8 cellular contexts compared by ENCODE assay signal in the genomic region with DNA sequence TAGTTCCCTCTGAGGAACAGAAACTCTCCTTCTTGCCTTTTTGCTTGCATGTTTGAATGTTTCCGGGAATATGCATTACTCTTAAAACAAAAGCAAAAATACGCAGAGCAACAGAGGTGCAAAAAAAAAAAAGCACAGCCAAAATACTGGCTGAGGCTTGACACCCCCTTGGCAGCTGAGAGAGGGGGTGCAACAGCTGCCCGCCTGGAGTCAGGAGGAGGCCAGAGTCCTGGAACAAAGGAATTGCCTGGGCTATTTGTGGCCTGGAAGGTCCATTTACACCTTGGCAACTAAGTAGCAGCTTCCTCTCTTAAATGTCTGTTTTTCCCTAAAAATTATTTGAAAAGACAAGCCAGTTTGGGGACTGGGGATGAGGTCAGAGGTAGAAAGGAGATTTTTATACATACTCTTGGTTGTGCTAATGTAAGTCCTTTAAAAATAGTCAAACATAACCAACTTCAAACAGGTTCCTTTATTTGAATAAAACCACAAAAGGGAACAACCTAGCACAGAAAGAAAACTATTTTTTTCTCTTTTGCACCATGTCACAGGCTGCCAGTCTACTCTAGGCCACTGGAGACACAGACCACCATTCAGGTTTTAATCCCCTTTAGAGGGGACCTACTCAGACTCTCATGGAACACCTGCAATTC. TPM values are rescaled to one million over a fixed set of nuclear protein-coding genes. Genes with fewer than 3 reads are reported as not detected.
A peak's percentile ranks its signal among the peaks of the same experiment; 100 is the strongest.
DNase-seq lines count a peak whose midpoint lies in the region; ATAC-seq and TF ChIP-seq lines count a peak whose summit lies in the region.

No MANE protein-coding gene starts in this region.

- H3K9ac ChIP-seq in PC-3 (ENCODE audit: low read length) = no peak overlapping the region

- CTCF ChIA-PET in WTC11 (lab: Charles Lee) = interaction anchor here (1.1 to 9.6 kb wide), 5 partner anchors 9 to 106 kb away, joined by 3 to 131 read pairs (median 4); no protein-coding TSS in a partner anchor
- CTCF ChIA-PET in PC-3 (lab: Charles Lee) = no interaction called here

- POLR2A ChIA-PET in WTC11 (lab: Charles Lee) = interaction anchor here (1.0 kb wide), 1 partner anchor 8 kb away, joined by 4 read pairs; no protein-coding TSS in a partner anchor
- POLR2A ChIA-PET in PC-3 (lab: Charles Lee; ENCODE audit: unreplicated experiment) = no interaction called here

- H3K9me2 ChIP-seq in PC-3 (replicated peaks; ENCODE audit: low read length) = no peaks in the 10 kb centered on the region

- H3K9me3 ChIP-seq in PC-3 (ENCODE audit: low read length) (no peaks in the 10 kb centered on the region), breast epithelium (no peaks in the 10 kb centered on the region)
- no peaks in the 10 kb centered on the region for H3K9me3 ChIP-seq in effector memory CD4-positive, alpha-beta T cell (ENCODE audit: control insufficient read depth, low read length)

- no peak overlapping the region for H2AFZ ChIP-seq in PC-3 (ENCODE audit: low read length)

- H3K4me1 ChIP-seq in PC-3 (ENCODE audit: insufficient read depth, low read length) (no peaks in the 10 kb centered on the region), breast epithelium (peaks cover 0 to 9% of the 10 kb centered on the region in 2 donors)
- peaks cover 52% of the 10 kb centered on the region for H3K4me1 ChIP-seq in effector memory CD4-positive, alpha-beta T cell (ENCODE audit: control insufficient read depth, insufficient read depth, low read length, poor library complexity, severe bottlenecking)

- no peak overlapping the region for H3K4me3 Mint-ChIP-seq in WTC11

- intact Hi-C loops in PC-3 (cut with micrococcal nuclease) (no loop called here), breast epithelium (cut with DNase I; ENCODE audit: low total_unique reads) (no loop called here)

- no peak overlapping the region for H3K4me3 ChIP-seq in PC-3 (ENCODE audit: low read length)
- H3K4me3 ChIP-seq in breast epithelium = no peak overlapping the region
- no peak overlapping the region for H3K4me3 ChIP-seq in effector memory CD4-positive, alpha-beta T cell (ENCODE audit: insufficient read depth, low read depth, low read length, poor library complexity, severe bottlenecking)

- no peak for TF ChIP-seq POLR2A in breast epithelium (IDR thresholded peaks at IDR 0.05)

- BruUV-seq in PC-3 (replicated peaks; lab: Mats Ljungman, UMichigan) = no TSS peak

- no peaks in the 10 kb centered on the region for H3K36me3 ChIP-seq in PC-3 (ENCODE audit: low read depth, low read length)
- no peaks in the 10 kb centered on the region for H3K36me3 ChIP-seq in breast epithelium
- H3K36me3 ChIP-seq in effector memory CD4-positive, alpha-beta T cell (ENCODE audit: control insufficient read depth, insufficient read depth, low read length) = no peaks in the 10 kb centered on the region

- H3K36me3 Mint-ChIP-seq in WTC11 = no peaks in the 10 kb centered on the region

- no peaks in the 10 kb centered on the region for H3K9me3 Mint-ChIP-seq in WTC11

- H3K27me3 Mint-ChIP-seq in WTC11 (ENCODE audit: low read depth) = no peaks in the 10 kb centered on the region

- peak overlapping the region; percentile 70 for H3K27ac Mint-ChIP-seq in WTC11

- no peaks in the 10 kb centered on the region for H3K27me3 ChIP-seq in PC-3 (ENCODE audit: low read length)
- H3K27me3 ChIP-seq in breast epithelium = no peaks in the 10 kb centered on the region
- no peaks in the 10 kb centered on the region for H3K27me3 ChIP-seq in effector memory CD4-positive, alpha-beta T cell (replicated peaks; ENCODE audit: control insufficient read depth, insufficient read depth, low read length, poor library complexity, severe bottlenecking)

- no peaks in the 10 kb centered on the region for H3F3A ChIP-seq in PC-3 (ENCODE audit: low read length, unreplicated experiment)

- H3K27ac ChIP-seq in PC-3 (ENCODE audit: low read length) (no peak overlapping the region), breast epithelium (no peak overlapping the region)
- H3K27ac ChIP-seq in effector memory CD4-positive, alpha-beta T cell (ENCODE audit: insufficient read depth, low read length, poor library complexity, severe bottlenecking) = no peak overlapping the region

- peaks cover 89% of the 10 kb centered on the region for H3K4me1 Mint-ChIP-seq in WTC11

- H4K20me1 ChIP-seq in PC-3 (ENCODE audit: low read length) = peaks cover 94% of the 10 kb centered on the region

- DNase-seq in AML-193 (lab: John Stamatoyannopoulos, UW) (peak; percentile 53 to 69), WTC11 (ENCODE audit: low spot score) (no peak), PC-3 (no peak), retina (no peak), breast epithelium (ENCODE audit: low spot score in 2 of 2) (no peak)
- no peak for DNase-seq in effector memory CD4-positive, alpha-beta T cell

- no peak overlapping the region for H3K4me2 ChIP-seq in PC-3 (ENCODE audit: low read length)

- TF ChIP-seq CTCF in WTC11 (IDR thresholded peaks at IDR 0.05) = no peak
- TF ChIP-seq CTCF in PC-3 (conservative IDR thresholded peaks at IDR 0.05; ENCODE audit: low read depth, low read length) = no peak
- TF ChIP-seq CTCF in breast epithelium (IDR thresholded peaks at IDR 0.05) = no peak

- ATAC-seq in GM18909 (IDR thresholded peaks at IDR 0.05; ENCODE audit: poor library complexity, unreplicated experiment) (peak; percentile 66), HG03095 (IDR thresholded peaks at IDR 0.05; ENCODE audit: unreplicated experiment) (peak; percentile 71), WTC11 (no peak), PC-3 (no peak)

- H3K79me2 ChIP-seq in PC-3 (ENCODE audit: low read length) = peaks cover 100% of the 10 kb centered on the region

TF ChIP-seq in WTC11, 78 proteins besides CTCF, POLR2A, EP300 and RAD21:
- TF ChIP-seq, protein P1, sequence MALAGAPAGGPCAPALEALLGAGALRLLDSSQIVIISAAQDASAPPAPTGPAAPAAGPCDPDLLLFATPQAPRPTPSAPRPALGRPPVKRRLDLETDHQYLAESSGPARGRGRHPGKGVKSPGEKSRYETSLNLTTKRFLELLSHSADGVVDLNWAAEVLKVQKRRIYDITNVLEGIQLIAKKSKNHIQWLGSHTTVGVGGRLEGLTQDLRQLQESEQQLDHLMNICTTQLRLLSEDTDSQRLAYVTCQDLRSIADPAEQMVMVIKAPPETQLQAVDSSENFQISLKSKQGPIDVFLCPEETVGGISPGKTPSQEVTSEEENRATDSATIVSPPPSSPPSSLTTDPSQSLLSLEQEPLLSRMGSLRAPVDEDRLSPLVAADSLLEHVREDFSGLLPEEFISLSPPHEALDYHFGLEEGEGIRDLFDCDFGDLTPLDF (CRISPR knock-in tag; IDR thresholded peaks at IDR 0.05) = no peak
- TF ChIP-seq KAT7 (CRISPR knock-in tag; IDR thresholded peaks at IDR 0.05; ENCODE audit: borderline replicate concordance) (no peak), ZNF232 (CRISPR knock-in tag; IDR thresholded peaks at IDR 0.05) (no peak), PRRX2 (CRISPR knock-in tag; IDR thresholded peaks at IDR 0.05) (no peak), FOXK1 (CRISPR knock-in tag; IDR thresholded peaks at IDR 0.05) (no peak), TEAD1 (CRISPR knock-in tag; IDR thresholded peaks at IDR 0.05) (no peak)
- TF ChIP-seq, protein P2, sequence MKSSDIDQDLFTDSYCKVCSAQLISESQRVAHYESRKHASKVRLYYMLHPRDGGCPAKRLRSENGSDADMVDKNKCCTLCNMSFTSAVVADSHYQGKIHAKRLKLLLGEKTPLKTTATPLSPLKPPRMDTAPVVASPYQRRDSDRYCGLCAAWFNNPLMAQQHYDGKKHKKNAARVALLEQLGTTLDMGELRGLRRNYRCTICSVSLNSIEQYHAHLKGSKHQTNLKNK (CRISPR knock-in tag; IDR thresholded peaks at IDR 0.05) = no peak
- TF ChIP-seq, protein P3, sequence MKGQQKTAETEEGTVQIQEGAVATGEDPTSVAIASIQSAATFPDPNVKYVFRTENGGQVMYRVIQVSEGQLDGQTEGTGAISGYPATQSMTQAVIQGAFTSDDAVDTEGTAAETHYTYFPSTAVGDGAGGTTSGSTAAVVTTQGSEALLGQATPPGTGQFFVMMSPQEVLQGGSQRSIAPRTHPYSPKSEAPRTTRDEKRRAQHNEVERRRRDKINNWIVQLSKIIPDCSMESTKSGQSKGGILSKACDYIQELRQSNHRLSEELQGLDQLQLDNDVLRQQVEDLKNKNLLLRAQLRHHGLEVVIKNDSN (CRISPR knock-in tag; IDR thresholded peaks at IDR 0.05) = no peak
- TF ChIP-seq, protein P4, sequence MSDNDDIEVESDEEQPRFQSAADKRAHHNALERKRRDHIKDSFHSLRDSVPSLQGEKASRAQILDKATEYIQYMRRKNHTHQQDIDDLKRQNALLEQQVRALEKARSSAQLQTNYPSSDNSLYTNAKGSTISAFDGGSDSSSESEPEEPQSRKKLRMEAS (CRISPR knock-in tag; IDR thresholded peaks at IDR 0.05) = no peak
- TF ChIP-seq, protein P5, sequence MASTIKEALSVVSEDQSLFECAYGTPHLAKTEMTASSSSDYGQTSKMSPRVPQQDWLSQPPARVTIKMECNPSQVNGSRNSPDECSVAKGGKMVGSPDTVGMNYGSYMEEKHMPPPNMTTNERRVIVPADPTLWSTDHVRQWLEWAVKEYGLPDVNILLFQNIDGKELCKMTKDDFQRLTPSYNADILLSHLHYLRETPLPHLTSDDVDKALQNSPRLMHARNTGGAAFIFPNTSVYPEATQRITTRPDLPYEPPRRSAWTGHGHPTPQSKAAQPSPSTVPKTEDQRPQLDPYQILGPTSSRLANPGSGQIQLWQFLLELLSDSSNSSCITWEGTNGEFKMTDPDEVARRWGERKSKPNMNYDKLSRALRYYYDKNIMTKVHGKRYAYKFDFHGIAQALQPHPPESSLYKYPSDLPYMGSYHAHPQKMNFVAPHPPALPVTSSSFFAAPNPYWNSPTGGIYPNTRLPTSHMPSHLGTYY (CRISPR knock-in tag; IDR thresholded peaks at IDR 0.05) = no peak

RNA-seq across cellular contexts. Expression of a gene that starts 19.5 kb away (rescaled TPM):
- total RNA-seq in WTC11 (2021) (153 to 211 TPM (median 161 TPM) in 3 replicates), PC-3 (2014; rRNA removed) (52.8 and 73.8 TPM in 2 replicates), breast epithelium (100 to 1,000 TPM in 2 of 3 donors, 10 to 100 TPM in 1; 87.9 to 156 (median 118) TPM)

Comparison
In these comparisons a context has a peak if more than half of its experiments do, and no peak if none do; other contexts are left out.
1. DNase-seq: peak in AML-193 (2 of 2); none in WTC11 (single experiment), PC-3 (single experiment), retina (single experiment), breast epithelium (0 of 2) and effector memory CD4-positive, alpha-beta T cell (0 of 3).
2. ATAC-seq: peak in GM18909 (single experiment) and HG03095 (single experiment); none in WTC11 (single experiment) and PC-3 (single experiment).